1 cellular context compared by ENCODE assay signal in genomic region chr16:22188595-22189442, GRCh38.
TF ChIP-seq lines count a peak whose summit lies in the region.

No MANE protein-coding gene starts in this region.

TF ChIP-seq in HepG2, 621 proteins besides CTCF, POLR2A, EP300 and RAD21 (continued from another document and continues in another):
- TF ChIP-seq SOX13 (IDR thresholded peaks at IDR 0.05) = no peak
- peak in 1 of 2 experiments; percentile 22; a peak in 1 of 4 replicates for TF ChIP-seq SOX13 (CRISPR knock-in tag; conservative IDR thresholded peaks at IDR 0.05 in 1 of 2, IDR thresholded peaks at IDR 0.05 in 1 of 2)
- TF ChIP-seq ZFP91 (CRISPR knock-in tag; IDR thresholded peaks at IDR 0.05; ENCODE audit: borderline replicate concordance) = no peak; the same call in 1 of the 2 replicates
- no peak for TF ChIP-seq SMYD3 (CRISPR knock-in tag; IDR thresholded peaks at IDR 0.05)
- TF ChIP-seq MEF2D (CRISPR knock-in tag; IDR thresholded peaks at IDR 0.05) = no peak
- no peak for TF ChIP-seq FOXK2 (IDR thresholded peaks at IDR 0.05)
- TF ChIP-seq SMC3 (IDR thresholded peaks at IDR 0.05; ENCODE audit: low read length) = peak; percentile 97
- TF ChIP-seq ZNF564 (CRISPR knock-in tag; IDR thresholded peaks at IDR 0.05) = no peak
- no peak for TF ChIP-seq HOXA7 (CRISPR knock-in tag; IDR thresholded peaks at IDR 0.05)
- TF ChIP-seq ZNF772 (CRISPR knock-in tag; IDR thresholded peaks at IDR 0.05) = no peak
- TF ChIP-seq MAFF (IDR thresholded peaks at IDR 0.05; ENCODE audit: low read depth, low read length) = no peak
- 0 out of 2 replicates have a peak, but pooled peaks have one; percentile 35 for TF ChIP-seq TP53 (CRISPR knock-in tag; conservative IDR thresholded peaks at IDR 0.05)
- TF ChIP-seq ZNF75D (CRISPR knock-in tag; IDR thresholded peaks at IDR 0.05; ENCODE audit: borderline replicate concordance) = no peak
- TF ChIP-seq PBX3 (CRISPR knock-in tag; IDR thresholded peaks at IDR 0.05; ENCODE audit: borderline replicate concordance) = no peak
- TF ChIP-seq FLYWCH1 (CRISPR knock-in tag; IDR thresholded peaks at IDR 0.05) = no peak
- no peak for TF ChIP-seq ZNF761 (CRISPR knock-in tag; conservative IDR thresholded peaks at IDR 0.05)
- TF ChIP-seq ZBTB7A (CRISPR knock-in tag; IDR thresholded peaks at IDR 0.05) = 0 out of 2 replicates have a peak, but pooled peaks have one; percentile 37
- TF ChIP-seq MTA3 (CRISPR knock-in tag; IDR thresholded peaks at IDR 0.05) = no peak
- TF ChIP-seq PHF21A (CRISPR knock-in tag; IDR thresholded peaks at IDR 0.05) = no peak
- TF ChIP-seq ZNF737 (CRISPR knock-in tag; IDR thresholded peaks at IDR 0.05; ENCODE audit: borderline replicate concordance) = no peak
- no peak for TF ChIP-seq PRPF4 (IDR thresholded peaks at IDR 0.05; ENCODE audit: low read depth, low read length, poor library complexity, severe bottlenecking)
- TF ChIP-seq KDM4B (CRISPR knock-in tag; IDR thresholded peaks at IDR 0.05) = no peak
- no peak for TF ChIP-seq HIVEP1 (CRISPR knock-in tag; IDR thresholded peaks at IDR 0.05)
- peak; percentile 91 for TF ChIP-seq JARID2 (CRISPR knock-in tag; IDR thresholded peaks at IDR 0.05; ENCODE audit: insufficient replicate concordance)
- peak; percentile 69; the same call in 1 of the 2 replicates for TF ChIP-seq SALL2 (CRISPR knock-in tag; IDR thresholded peaks at IDR 0.05)
- TF ChIP-seq IKZF1 (IDR thresholded peaks at IDR 0.05) = no peak
- no peak for TF ChIP-seq ZNF510 (CRISPR knock-in tag; IDR thresholded peaks at IDR 0.05; ENCODE audit: low read depth)
- TF ChIP-seq, protein P1, sequence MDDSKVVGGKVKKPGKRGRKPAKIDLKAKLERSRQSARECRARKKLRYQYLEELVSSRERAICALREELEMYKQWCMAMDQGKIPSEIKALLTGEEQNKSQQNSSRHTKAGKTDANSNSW (CRISPR knock-in tag; IDR thresholded peaks at IDR 0.05; ENCODE audit: borderline replicate concordance) = 0 out of 2 replicates have a peak, but pooled peaks have one; percentile 6
- TF ChIP-seq, protein P2, sequence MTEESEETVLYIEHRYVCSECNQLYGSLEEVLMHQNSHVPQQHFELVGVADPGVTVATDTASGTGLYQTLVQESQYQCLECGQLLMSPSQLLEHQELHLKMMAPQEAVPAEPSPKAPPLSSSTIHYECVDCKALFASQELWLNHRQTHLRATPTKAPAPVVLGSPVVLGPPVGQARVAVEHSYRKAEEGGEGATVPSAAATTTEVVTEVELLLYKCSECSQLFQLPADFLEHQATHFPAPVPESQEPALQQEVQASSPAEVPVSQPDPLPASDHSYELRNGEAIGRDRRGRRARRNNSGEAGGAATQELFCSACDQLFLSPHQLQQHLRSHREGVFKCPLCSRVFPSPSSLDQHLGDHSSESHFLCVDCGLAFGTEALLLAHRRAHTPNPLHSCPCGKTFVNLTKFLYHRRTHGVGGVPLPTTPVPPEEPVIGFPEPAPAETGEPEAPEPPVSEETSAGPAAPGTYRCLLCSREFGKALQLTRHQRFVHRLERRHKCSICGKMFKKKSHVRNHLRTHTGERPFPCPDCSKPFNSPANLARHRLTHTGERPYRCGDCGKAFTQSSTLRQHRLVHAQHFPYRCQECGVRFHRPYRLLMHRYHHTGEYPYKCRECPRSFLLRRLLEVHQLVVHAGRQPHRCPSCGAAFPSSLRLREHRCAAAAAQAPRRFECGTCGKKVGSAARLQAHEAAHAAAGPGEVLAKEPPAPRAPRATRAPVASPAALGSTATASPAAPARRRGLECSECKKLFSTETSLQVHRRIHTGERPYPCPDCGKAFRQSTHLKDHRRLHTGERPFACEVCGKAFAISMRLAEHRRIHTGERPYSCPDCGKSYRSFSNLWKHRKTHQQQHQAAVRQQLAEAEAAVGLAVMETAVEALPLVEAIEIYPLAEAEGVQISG (CRISPR knock-in tag; IDR thresholded peaks at IDR 0.05) = peak; percentile 63
- peak; percentile 81; the same call in 1 of the 2 replicates for TF ChIP-seq ZNF782 (CRISPR knock-in tag; IDR thresholded peaks at IDR 0.05; ENCODE audit: borderline replicate concordance)
- no peak for TF ChIP-seq FOXO4 (CRISPR knock-in tag; conservative IDR thresholded peaks at IDR 0.05)
- TF ChIP-seq CEBPG (CRISPR knock-in tag; IDR thresholded peaks at IDR 0.05) = no peak
- no peak for TF ChIP-seq ZNF7 (CRISPR knock-in tag; IDR thresholded peaks at IDR 0.05)
- TF ChIP-seq CSRNP2 (CRISPR knock-in tag; conservative IDR thresholded peaks at IDR 0.05; ENCODE audit: low read depth) = no peak
- TF ChIP-seq ZNF768 (CRISPR knock-in tag; IDR thresholded peaks at IDR 0.05) = peak; percentile 89
- no peak for TF ChIP-seq U2AF2 (IDR thresholded peaks at IDR 0.05; ENCODE audit: low read depth, low read length)
- TF ChIP-seq ZNF609 (CRISPR knock-in tag; IDR thresholded peaks at IDR 0.05; ENCODE audit: borderline replicate concordance) = no peak
- no peak for TF ChIP-seq ZNF10 (CRISPR knock-in tag; IDR thresholded peaks at IDR 0.05; ENCODE audit: borderline replicate concordance, low read depth)
- peak; percentile 10; the same call in 1 of the 2 replicates for TF ChIP-seq SMAD3 (CRISPR knock-in tag; IDR thresholded peaks at IDR 0.05)
- TF ChIP-seq MED13 (CRISPR knock-in tag; IDR thresholded peaks at IDR 0.05) = no peak
- TF ChIP-seq GPN1 (CRISPR knock-in tag; IDR thresholded peaks at IDR 0.05; ENCODE audit: borderline replicate concordance) = no peak
- TF ChIP-seq FOXC1 (CRISPR knock-in tag; IDR thresholded peaks at IDR 0.05; ENCODE audit: borderline replicate concordance) = no peak
- TF ChIP-seq KLF6 (CRISPR knock-in tag; IDR thresholded peaks at IDR 0.05) = no peak
- peak; percentile 53; the same call in 1 of the 2 replicates for TF ChIP-seq FOXJ3 (CRISPR knock-in tag; IDR thresholded peaks at IDR 0.05; ENCODE audit: borderline replicate concordance)
- TF ChIP-seq, protein P3, sequence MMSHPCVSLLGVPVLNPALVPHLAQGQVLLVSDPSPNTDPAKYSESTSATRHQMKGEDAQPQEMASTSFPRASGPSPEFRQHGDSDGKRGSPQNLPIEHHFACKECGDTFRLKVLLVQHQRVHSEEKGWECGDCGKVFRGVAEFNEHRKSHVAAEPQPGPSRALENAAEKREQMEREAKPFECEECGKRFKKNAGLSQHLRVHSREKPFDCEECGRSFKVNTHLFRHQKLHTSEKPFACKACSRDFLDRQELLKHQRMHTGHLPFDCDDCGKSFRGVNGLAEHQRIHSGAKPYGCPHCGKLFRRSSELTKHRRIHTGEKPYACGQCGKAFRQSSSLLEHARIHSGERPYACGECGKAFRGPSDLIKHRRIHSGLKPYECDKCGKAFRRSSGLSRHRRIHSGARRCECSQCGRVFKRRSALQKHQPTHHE (CRISPR knock-in tag; IDR thresholded peaks at IDR 0.05; ENCODE audit: borderline replicate concordance) = no peak
- no peak for TF ChIP-seq SIX1 (CRISPR knock-in tag; IDR thresholded peaks at IDR 0.05; ENCODE audit: borderline replicate concordance)
- TF ChIP-seq ZNF354B (CRISPR knock-in tag; IDR thresholded peaks at IDR 0.05) = no peak
- TF ChIP-seq ZHX1 (CRISPR knock-in tag; IDR thresholded peaks at IDR 0.05; ENCODE audit: low read depth) = no peak
- TF ChIP-seq NCOA5 (CRISPR knock-in tag; IDR thresholded peaks at IDR 0.05) = no peak
- no peak for TF ChIP-seq ZNF605 (CRISPR knock-in tag; IDR thresholded peaks at IDR 0.05)
- no peak for TF ChIP-seq NFE2 (CRISPR knock-in tag; IDR thresholded peaks at IDR 0.05)
- no peak for TF ChIP-seq ZNF878 (CRISPR knock-in tag; IDR thresholded peaks at IDR 0.05)
